Comparison of ENCODE assay signal across 19 cellular contexts in the genomic region with DNA sequence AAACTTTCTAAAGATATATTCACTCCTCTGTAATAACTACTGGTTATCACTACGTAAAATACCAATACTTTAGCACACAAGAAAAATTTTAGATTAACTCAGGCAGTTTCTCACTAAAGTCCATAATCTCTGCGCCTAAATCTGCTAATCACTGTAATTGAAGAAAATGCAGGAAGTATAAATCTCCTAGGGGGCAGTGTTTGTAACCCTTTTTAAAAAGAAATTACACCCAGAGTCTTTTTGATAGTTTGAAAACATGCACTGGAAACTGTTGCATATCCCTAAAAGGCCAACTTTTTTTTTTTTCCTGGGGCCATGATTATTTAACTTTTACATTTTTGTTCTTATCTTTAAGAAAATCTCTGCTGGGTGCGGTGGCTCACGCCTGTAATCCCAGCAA.
DNase-seq lines count a peak whose midpoint lies in the region; ATAC-seq and TF ChIP-seq lines count a peak whose summit lies in the region.
"Had no signal": no experiment of that assay in that cellular context is flagged by ENCODE, and none has a peak within 500 bp of the region (broad histone marks: within the 10 kb centered on the region; RNA-seq: fewer than 3 reads in every experiment).

No MANE protein-coding gene starts in this region.

- no peaks in the 10 kb centered on the region for H3K9me3 ChIP-seq in endodermal cell (ENCODE audit: control insufficient read depth, low read length)

- H3K4me3 Mint-ChIP-seq in endodermal cell, result no peak overlapping the region
- H3K4me3 Mint-ChIP-seq: activated CD4-positive, alpha-beta memory T cell treated with anti-CD3 and anti-CD28 coated beads, Interleukin-2, amount 10 ng/mL, durations not matched to agents 7 days and 5 days; stimulated activated effector memory CD8-positive, alpha-beta T cell treated with anti-CD3 and anti-CD28 coated beads, Interleukin-12 subunit alpha, Interleukin-12 subunit beta, amount 100 ng/mL, for 72 hours had no signal

- ATAC-seq in GM19324 (IDR thresholded peaks at IDR 0.05; ENCODE audit: low FRiP score, unreplicated experiment), result no peak
- no peak for ATAC-seq in HG03196 (IDR thresholded peaks at IDR 0.05; ENCODE audit: unreplicated experiment)
- ATAC-seq: stimulated activated effector memory CD8-positive, alpha-beta T cell treated with anti-CD3 and anti-CD28 coated beads, Interleukin-12 subunit alpha, Interleukin-12 subunit beta, amount 100 ng/mL, for 72 hours had no signal

- H3K36me3 Mint-ChIP-seq in endodermal cell (ENCODE audit: low read depth), result peaks cover 3% of the 10 kb centered on the region
- H3K36me3 Mint-ChIP-seq: stimulated activated effector memory CD8-positive, alpha-beta T cell treated with anti-CD3 and anti-CD28 coated beads, Interleukin-12 subunit alpha, Interleukin-12 subunit beta, amount 100 ng/mL, for 72 hours had no signal

- H3K27ac ChIP-seq in endodermal cell (ENCODE audit: low read depth, low read length), result no peak overlapping the region
- H3K27ac ChIP-seq: epithelial cell of prostate had no signal

- no peak overlapping the region for H3K27ac Mint-ChIP-seq in endodermal cell
- H3K27ac Mint-ChIP-seq: activated CD4-positive, alpha-beta memory T cell treated with anti-CD3 and anti-CD28 coated beads, Interleukin-2, amount 10 ng/mL, durations not matched to agents 7 days and 5 days; stimulated activated effector memory CD8-positive, alpha-beta T cell treated with anti-CD3 and anti-CD28 coated beads, Interleukin-12 subunit alpha, Interleukin-12 subunit beta, amount 100 ng/mL, for 72 hours had no signal

- WGBS in endodermal cell (ENCODE audit: insufficient coverage in 1 of 2, insufficient read length in 1 of 2), 2 experiments, result 91 to 95% methylated on average over 2 to 4 of the region's 4 CpGs

- no peaks in the 10 kb centered on the region for H3K4me1 ChIP-seq in endodermal cell (ENCODE audit: control insufficient read depth, insufficient read depth, low read length)

- H3K4me3 ChIP-seq in endodermal cell (ENCODE audit: low read length) (no peak overlapping the region), retinal pigment epithelial cell (ENCODE audit: low read length) (no peak overlapping the region)

- peak; percentile 4 for DNase-seq in NCI-H526 treated with DMSO at 0.1 percent for 48 hours (lab: John Stamatoyannopoulos, UW)
- DNase-seq in NCI-H526 (lab: John Stamatoyannopoulos, UW), result no peak
- DNase-seq in NAMALWA (ENCODE audit: low spot score), result peak; percentile 15
- no peak for DNase-seq in endodermal cell
- no peak for DNase-seq in retinal pigment epithelial cell (ENCODE audit: low read depth)
- DNase-seq in CD1c-positive myeloid dendritic cell (ENCODE audit: extremely low spot score), result no peak
- DNase-seq: activated CD4-positive, alpha-beta memory T cell treated with anti-CD3 and anti-CD28 coated beads, Interleukin-2, amount 10 ng/mL, durations not matched to agents 7 days and 5 days; activated gamma-delta T cell; caudate nucleus; H7; midbrain; MV-4-11; NCI-H345; stimulated activated CD4-positive, alpha-beta T cell treated with anti-CD3 and anti-CD28 coated beads, Interleukin-2, amount 100 ng/mL, for 24 hours; T1000 had no signal

- H3K9me3 Mint-ChIP-seq in endodermal cell, result no peaks in the 10 kb centered on the region
- H3K9me3 Mint-ChIP-seq: activated CD4-positive, alpha-beta memory T cell treated with anti-CD3 and anti-CD28 coated beads, Interleukin-2, amount 10 ng/mL, durations not matched to agents 7 days and 5 days; stimulated activated effector memory CD8-positive, alpha-beta T cell treated with anti-CD3 and anti-CD28 coated beads, Interleukin-12 subunit alpha, Interleukin-12 subunit beta, amount 100 ng/mL, for 72 hours had no signal

- no peaks in the 10 kb centered on the region for H3K27me3 ChIP-seq in endodermal cell (ENCODE audit: control insufficient read depth, insufficient read depth, low read length, poor library complexity, severe bottlenecking)

- H3K36me3 ChIP-seq in endodermal cell (ENCODE audit: control insufficient read depth, insufficient read depth, low read length), result no peaks in the 10 kb centered on the region

- H3K9ac ChIP-seq in endodermal cell (ENCODE audit: extremely low read depth, low read length, poor library complexity, severe bottlenecking), result no peak overlapping the region

- H3K27me3 Mint-ChIP-seq in endodermal cell (ENCODE audit: insufficient read depth), result no peaks in the 10 kb centered on the region

- TF ChIP-seq CTCF in endodermal cell (conservative IDR thresholded peaks at IDR 0.05) (peak; percentile 60), retinal pigment epithelial cell (conservative IDR thresholded peaks at IDR 0.05; ENCODE audit: low read depth, low read length) (peak; percentile 41)

- peaks cover 10% of the 10 kb centered on the region for H3K4me1 Mint-ChIP-seq in endodermal cell
- H3K4me1 Mint-ChIP-seq: activated CD4-positive, alpha-beta memory T cell treated with anti-CD3 and anti-CD28 coated beads, Interleukin-2, amount 10 ng/mL, durations not matched to agents 7 days and 5 days; stimulated activated effector memory CD8-positive, alpha-beta T cell treated with anti-CD3 and anti-CD28 coated beads, Interleukin-12 subunit alpha, Interleukin-12 subunit beta, amount 100 ng/mL, for 72 hours had no signal

Comparison
In these comparisons a context has a peak if more than half of its experiments do, and no peak if none do; other contexts are left out.
1. DNase-seq: peak in NCI-H526 treated with DMSO at 0.1 percent for 48 hours (single experiment) and NAMALWA (single experiment); none in NCI-H526 (0 of 2), endodermal cell (single experiment), retinal pigment epithelial cell (single experiment) and CD1c-positive myeloid dendritic cell (single experiment).